8 cellular contexts compared by ENCODE assay signal in genomic region chr2:174023591-174024523, GRCh38. TPM values are rescaled to one million over a fixed set of nuclear protein-coding genes. Genes with fewer than 3 reads are reported as not detected.
A peak's percentile ranks its signal among the peaks of the same experiment; 100 is the strongest.
DNase-seq lines count a peak whose midpoint lies in the region; ATAC-seq and TF ChIP-seq lines count a peak whose summit lies in the region.

No MANE protein-coding gene starts in this region.

- H3K4me3 ChIP-seq in fibroblast of villous mesenchyme (ENCODE audit: low read depth, low read length) (peak overlapping the region; percentile 6), rectal smooth muscle tissue (ENCODE audit: low read length) (no peak overlapping the region)

- peak; percentile 70 for DNase-seq in activated CD8-positive, alpha-beta memory T cell treated with anti-CD3 and anti-CD28 coated beads, Interleukin-2, amount 50 U/mL, for 48 hours
- no peak for DNase-seq in activated CD8-positive, alpha-beta memory T cell treated with anti-CD3 and anti-CD28 coated beads, Interleukin-2, amount 50 U/mL, for 4 hours
- peak; percentile 73 for DNase-seq in T1000 (lab: John Stamatoyannopoulos, UW)
- peak; percentile 100 for DNase-seq in fibroblast of villous mesenchyme (ENCODE audit: low read depth)

- no peaks in the 10 kb centered on the region for H3K27me3 ChIP-seq in rectal smooth muscle tissue (ENCODE audit: control insufficient read depth, insufficient read depth, low read length)

- ATAC-seq in GM18858 (IDR thresholded peaks at IDR 0.05; ENCODE audit: unreplicated experiment) = no peak
- no peak for ATAC-seq in GM21576 (IDR thresholded peaks at IDR 0.05; ENCODE audit: unreplicated experiment)
- ATAC-seq in HG02759 (IDR thresholded peaks at IDR 0.05; ENCODE audit: unreplicated experiment) = no peak

- no peak overlapping the region for H3K9ac ChIP-seq in rectal smooth muscle tissue (ENCODE audit: low read length)

- TF ChIP-seq CTCF in fibroblast of villous mesenchyme (IDR thresholded peaks at IDR 0.05; ENCODE audit: insufficient read depth, low read depth, low read length) = no peak

- H3K36me3 ChIP-seq in rectal smooth muscle tissue (ENCODE audit: control insufficient read depth, insufficient read depth, low read length) = no peaks in the 10 kb centered on the region

- peak overlapping the region; percentile 53 for H3K27ac ChIP-seq in rectal smooth muscle tissue (ENCODE audit: low read depth, low read length)

- H3K4me1 ChIP-seq in rectal smooth muscle tissue (ENCODE audit: control insufficient read depth, insufficient read depth, low read length) = peaks cover 14% of the 10 kb centered on the region

RNA-seq across cellular contexts. Expression of gene SP3, which starts 58.7 kb away (rescaled TPM):
- 87.0 and 129 TPM in 2 replicates for total RNA-seq in fibroblast of villous mesenchyme
